Comparison of ENCODE assay signal across 23 cellular contexts in the genomic region with DNA sequence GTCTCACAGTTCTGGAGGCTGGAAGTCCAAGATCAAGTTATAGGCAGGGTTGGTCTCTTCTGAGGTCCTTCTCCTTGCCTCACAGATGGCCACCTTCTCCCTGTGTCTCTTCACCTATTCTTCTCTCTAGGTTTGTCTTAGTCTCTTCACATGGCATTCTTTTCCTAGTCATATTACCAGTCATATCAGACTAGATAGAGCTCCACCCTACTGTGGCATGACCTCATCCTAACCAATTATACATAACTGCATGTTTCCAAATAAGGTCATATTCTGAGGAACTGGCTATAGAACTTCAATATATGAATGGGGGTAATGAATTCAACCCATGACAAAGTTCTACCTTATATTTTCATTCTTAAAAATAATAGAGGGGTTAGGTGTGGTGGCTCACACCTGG.
"Had no signal": no experiment of that assay in that cellular context is flagged by ENCODE, and none has a peak within 500 bp of the region (broad histone marks: within the 10 kb centered on the region; RNA-seq: fewer than 3 reads in every experiment).

No MANE protein-coding gene starts in this region.

- H3K4me3 ChIP-seq: dorsolateral prefrontal cortex, psoas muscle, skin epidermis, suprapubic skin, transverse colon had no signal

- H3K9me3 ChIP-seq: psoas muscle, suprapubic skin had no signal

- H3K4me3 Mint-ChIP-seq: activated B cell treated with CpG ODN at 0.5 μM for 24 hours; activated CD4-positive, alpha-beta T cell treated with anti-CD3 and anti-CD28 coated beads, Interleukin-2, amount 10 ng/mL, durations not matched to agents 24 days and 14 days; activated CD8-positive, alpha-beta T cell treated with anti-CD3 and anti-CD28 coated beads for 36 hours; activated naive CD4-positive, alpha-beta T cell treated with anti-CD3 and anti-CD28 coated beads for 36 hours; activated naive CD8-positive, alpha-beta T cell treated with anti-CD3 and anti-CD28 coated beads, Interleukin-2, amount 50 U/mL, for 24 hours; brain; endodermal cell; neural crest cell; stimulated activated naive CD8-positive, alpha-beta T cell treated with anti-CD3 and anti-CD28 coated beads, Interleukin-15, amount 100 ng/mL, for 72 hours had no signal

- H3K27ac ChIP-seq: dorsolateral prefrontal cortex, epithelial cell of prostate, psoas muscle, skin epidermis, suprapubic skin, transverse colon had no signal

- H3K36me3 ChIP-seq: suprapubic skin, transverse colon had no signal

- H3K4me1 Mint-ChIP-seq: activated B cell treated with CpG ODN at 0.5 μM for 24 hours; activated CD4-positive, alpha-beta T cell treated with anti-CD3 and anti-CD28 coated beads, Interleukin-2, amount 10 ng/mL, durations not matched to agents 24 days and 14 days; activated naive CD8-positive, alpha-beta T cell treated with anti-CD3 and anti-CD28 coated beads, Interleukin-2, amount 50 U/mL, for 24 hours; stimulated activated naive CD8-positive, alpha-beta T cell treated with anti-CD3 and anti-CD28 coated beads, Interleukin-15, amount 100 ng/mL, for 72 hours had no signal

- H3K27me3 Mint-ChIP-seq: activated B cell treated with CpG ODN at 0.5 μM for 24 hours; activated CD8-positive, alpha-beta T cell treated with anti-CD3 and anti-CD28 coated beads for 36 hours; brain had no signal

- H3K9me3 Mint-ChIP-seq: activated B cell treated with CpG ODN at 0.5 μM for 24 hours; activated CD4-positive, alpha-beta T cell treated with anti-CD3 and anti-CD28 coated beads, Interleukin-2, amount 10 ng/mL, durations not matched to agents 24 days and 14 days; activated CD8-positive, alpha-beta T cell treated with anti-CD3 and anti-CD28 coated beads for 36 hours; activated naive CD4-positive, alpha-beta T cell treated with anti-CD3 and anti-CD28 coated beads for 36 hours; activated naive CD8-positive, alpha-beta T cell treated with anti-CD3 and anti-CD28 coated beads, Interleukin-2, amount 50 U/mL, for 24 hours; activated T-helper 2 cell treated with anti-CD3 and anti-CD28 coated beads, Interferon-gamma antibody, Interleukin-2, Interleukin-4, amounts not matched to agents 10 μg/mL and 5 μg/mL and 100 μg/mL, durations not matched to agents 14 hours and 24 hours and 36 hours; brain; neural crest cell; stimulated activated naive CD8-positive, alpha-beta T cell treated with anti-CD3 and anti-CD28 coated beads, Interleukin-15, amount 100 ng/mL, for 72 hours had no signal

- H3K36me3 Mint-ChIP-seq: brain had no signal

- H3K4me1 ChIP-seq: psoas muscle, suprapubic skin, transverse colon had no signal

- ATAC-seq: activated CD8-positive, alpha-beta T cell treated with anti-CD3 and anti-CD28 coated beads for 36 hours; activated naive CD8-positive, alpha-beta T cell treated with anti-CD3 and anti-CD28 coated beads, Interleukin-2, amount 50 U/mL, for 24 hours; left ventricle myocardium superior; psoas muscle; right cardiac atrium; stimulated activated naive CD8-positive, alpha-beta T cell treated with anti-CD3 and anti-CD28 coated beads, Interleukin-15, amount 100 ng/mL, for 72 hours had no signal

- H3K27me3 ChIP-seq: dorsolateral prefrontal cortex, suprapubic skin, transverse colon had no signal

- DNase-seq: activated B cell treated with CpG ODN at 0.5 μM for 24 hours; activated CD4-positive, alpha-beta T cell treated with anti-CD3 and anti-CD28 coated beads, Interleukin-2, amount 10 ng/mL, durations not matched to agents 24 days and 14 days; activated CD8-positive, alpha-beta T cell treated with anti-CD3 and anti-CD28 coated beads for 36 hours; activated naive CD4-positive, alpha-beta T cell treated with anti-CD3 and anti-CD28 coated beads for 36 hours; activated naive CD8-positive, alpha-beta T cell treated with anti-CD3 and anti-CD28 coated beads, Interleukin-2, amount 50 U/mL, for 24 hours; activated T-cell treated with anti-CD3 and anti-CD28 coated beads, Interleukin-2, amount 50 U/mL, for 1 hour; anterior cingulate cortex; caudate nucleus; dorsolateral prefrontal cortex; endodermal cell; left ventricle myocardium superior; psoas muscle; right cardiac atrium; stimulated activated CD4-positive, alpha-beta T cell treated with anti-CD3 and anti-CD28 coated beads, Interleukin-4, amount 100 ng/mL, for 1 hour; stimulated activated naive CD8-positive, alpha-beta T cell treated with anti-CD3 and anti-CD28 coated beads, Interleukin-15, amount 100 ng/mL, for 72 hours; T-helper 9 cell; transverse colon had no signal

- H3K27ac Mint-ChIP-seq: activated B cell treated with CpG ODN at 0.5 μM for 24 hours; activated CD4-positive, alpha-beta T cell treated with anti-CD3 and anti-CD28 coated beads, Interleukin-2, amount 10 ng/mL, durations not matched to agents 24 days and 14 days; activated CD8-positive, alpha-beta T cell treated with anti-CD3 and anti-CD28 coated beads for 36 hours; activated naive CD4-positive, alpha-beta T cell treated with anti-CD3 and anti-CD28 coated beads for 36 hours; activated naive CD8-positive, alpha-beta T cell treated with anti-CD3 and anti-CD28 coated beads, Interleukin-2, amount 50 U/mL, for 24 hours; activated T-helper 2 cell treated with anti-CD3 and anti-CD28 coated beads, Interferon-gamma antibody, Interleukin-2, Interleukin-4, amounts not matched to agents 10 μg/mL and 5 μg/mL and 100 μg/mL, durations not matched to agents 14 hours and 24 hours and 36 hours; endodermal cell; stimulated activated naive CD8-positive, alpha-beta T cell treated with anti-CD3 and anti-CD28 coated beads, Interleukin-15, amount 100 ng/mL, for 72 hours had no signal
